Comparison of ENCODE assay signal across 8 cellular contexts in the genomic region with DNA sequence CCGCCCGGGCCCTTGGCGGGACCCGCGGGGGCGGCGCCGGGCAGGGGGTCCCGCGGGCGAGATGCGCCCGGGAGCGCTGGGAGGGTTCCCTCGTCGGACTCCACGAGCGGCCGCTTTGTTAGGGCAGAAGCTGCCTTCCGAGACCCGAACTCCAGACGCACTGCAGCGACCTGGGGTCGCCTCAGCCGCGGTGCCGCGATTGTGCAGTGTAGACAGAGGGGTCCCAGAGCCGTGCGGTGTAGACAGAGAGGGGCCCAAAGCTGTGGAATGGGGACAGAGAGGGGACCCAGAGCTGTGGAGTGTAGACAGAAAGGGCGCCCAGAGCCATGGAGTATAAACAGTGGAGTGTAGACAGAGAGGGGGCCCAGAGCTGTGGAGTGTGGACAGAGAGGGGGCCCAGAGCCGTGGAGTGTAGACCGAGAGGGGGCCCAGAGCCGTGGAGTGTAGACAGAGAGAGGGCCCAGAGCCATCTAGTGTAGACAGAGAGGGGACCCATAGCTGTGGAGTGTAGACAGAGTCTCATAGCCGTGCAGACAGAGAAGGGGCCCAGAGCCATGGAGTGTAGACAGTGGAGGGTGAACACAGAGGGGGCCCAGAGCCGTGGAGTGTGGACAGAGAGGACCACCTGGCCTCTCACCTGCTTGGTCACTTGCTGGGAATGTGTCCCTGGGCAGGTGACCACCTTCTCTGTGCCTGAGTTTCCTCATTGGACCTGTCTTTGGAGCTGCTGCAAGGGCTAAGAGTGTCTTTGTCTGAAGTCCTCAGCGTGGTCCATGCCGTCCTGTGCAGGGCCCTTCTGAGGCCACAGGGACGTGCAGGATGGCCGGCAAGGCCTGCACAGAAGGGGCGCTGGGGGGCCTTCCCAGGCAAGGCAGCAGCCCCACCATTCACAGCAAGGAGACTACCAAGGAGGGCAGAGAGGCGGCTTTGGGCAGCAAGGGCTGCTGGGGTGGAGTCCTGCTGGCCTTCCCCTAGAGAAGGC. TPM values are rescaled to one million over a fixed set of nuclear protein-coding genes. Genes with fewer than 3 reads are reported as not detected.
DNase-seq lines count a peak whose midpoint lies in the region; ATAC-seq and TF ChIP-seq lines count a peak whose summit lies in the region.

No MANE protein-coding gene starts in this region.

- no peak for TF ChIP-seq EP300 in neural cell (conservative IDR thresholded peaks at IDR 0.05; ENCODE audit: poor library complexity, severe bottlenecking)

- no peak for TF ChIP-seq CTCF in GM06990 (IDR thresholded peaks at IDR 0.05; ENCODE audit: insufficient read depth, low read length, poor library complexity, severe bottlenecking)
- no peak for TF ChIP-seq CTCF in RWPE2 (IDR thresholded peaks at IDR 0.05; ENCODE audit: poor library complexity, severe bottlenecking)
- no peak for TF ChIP-seq CTCF in neural cell (IDR thresholded peaks at IDR 0.05; ENCODE audit: poor library complexity, severe bottlenecking)

- H3K4me1 ChIP-seq in RWPE2 (ENCODE audit: insufficient read depth, poor library complexity, severe bottlenecking) (no peaks in the 10 kb centered on the region), endocrine pancreas (ENCODE audit: control insufficient read depth, insufficient read depth, low read length) (no peaks in the 10 kb centered on the region)

- peaks cover 24% of the 10 kb centered on the region for H3K79me2 ChIP-seq in neural cell (replicated peaks; ENCODE audit: insufficient read depth, low read length)

- peak overlapping the region; percentile 41 for H3K27ac ChIP-seq in RWPE2 (ENCODE audit: poor library complexity, severe bottlenecking)
- H3K27ac ChIP-seq in neural cell (ENCODE audit: low read length) = peak overlapping the region; percentile 78

- DNase-seq in GM06990 (ENCODE audit: extremely low read depth, insufficient read length) = no peak
- no peak for DNase-seq in RWPE2 (ENCODE audit: low spot score)
- no peak for DNase-seq in GM03348 (ENCODE audit: low spot score)
- no peak for DNase-seq in NCI-H1436 treated with DMSO at 0.1 percent for 48 hours (lab: John Stamatoyannopoulos, UW)
- no peak for DNase-seq in activated gamma-delta T cell (lab: John Stamatoyannopoulos, UW)

- no peaks in the 10 kb centered on the region for H4K20me1 ChIP-seq in neural cell (ENCODE audit: insufficient read depth)

- H3K9ac ChIP-seq in endocrine pancreas (ENCODE audit: control insufficient read depth, insufficient read depth, low read length) (peak overlapping the region; percentile 82), neural cell (ENCODE audit: low read length) (peak overlapping the region; percentile 90)

- H3K27me3 ChIP-seq in GM06990 (replicated peaks; ENCODE audit: control insufficient read depth, insufficient read depth, low read length) = no peaks in the 10 kb centered on the region; the same call in 1 of the 2 replicates
- no peaks in the 10 kb centered on the region for H3K27me3 ChIP-seq in RWPE2 (ENCODE audit: insufficient read depth, poor library complexity, severe bottlenecking)
- no peaks in the 10 kb centered on the region for H3K27me3 ChIP-seq in endocrine pancreas (ENCODE audit: control insufficient read depth, insufficient read depth, low read length)
- no peaks in the 10 kb centered on the region for H3K27me3 ChIP-seq in neural cell (ENCODE audit: insufficient read depth, low read depth, low read length)

- H3K4me2 ChIP-seq in neural cell (ENCODE audit: low read length) = peak overlapping the region; percentile 72

- H3K9me3 ChIP-seq in RWPE2 (ENCODE audit: severe bottlenecking) (no peaks in the 10 kb centered on the region), endocrine pancreas (ENCODE audit: control insufficient read depth, low read length) (no peaks in the 10 kb centered on the region), neural cell (ENCODE audit: low read length) (no peaks in the 10 kb centered on the region)

- no peaks in the 10 kb centered on the region for H3K9me2 ChIP-seq in neural cell (ENCODE audit: insufficient read depth, low read length)

- no peak for ATAC-seq in RWPE2 (ENCODE audit: low read depth)
- ATAC-seq in GM21619 (IDR thresholded peaks at IDR 0.05; ENCODE audit: unreplicated experiment) = no peak

- H3K4me3 ChIP-seq in GM06990 (replicated peaks; ENCODE audit: low read depth, low read length) (peak overlapping the region; percentile 14; the same call in 1 of the 2 replicates), RWPE2 (ENCODE audit: severe bottlenecking) (peak overlapping the region; percentile 59), endocrine pancreas (ENCODE audit: control insufficient read depth, insufficient read depth, low read length) (no peak overlapping the region), neural cell (ENCODE audit: low read length) (peak overlapping the region; percentile 78)

- TF ChIP-seq RAD21 in neural cell (conservative IDR thresholded peaks at IDR 0.05) = no peak

- H3K36me3 ChIP-seq in GM06990 (ENCODE audit: control insufficient read depth, insufficient read depth, low read length) (no peaks in the 10 kb centered on the region), RWPE2 (ENCODE audit: low read depth) (no peaks in the 10 kb centered on the region), endocrine pancreas (ENCODE audit: control insufficient read depth, insufficient read depth, low read length) (no peaks in the 10 kb centered on the region), neural cell (ENCODE audit: insufficient read depth, low read length) (no peaks in the 10 kb centered on the region)

- peak overlapping the region; percentile 68 for H2AFZ ChIP-seq in neural cell (ENCODE audit: low read depth, low read length)

- no peaks in the 10 kb centered on the region for H3F3A ChIP-seq in neural cell (ENCODE audit: insufficient read depth, low read length, poor library complexity, severe bottlenecking)

TF ChIP-seq in neural cell, 6 proteins besides CTCF, POLR2A, EP300 and RAD21:
- TF ChIP-seq, protein P1, sequence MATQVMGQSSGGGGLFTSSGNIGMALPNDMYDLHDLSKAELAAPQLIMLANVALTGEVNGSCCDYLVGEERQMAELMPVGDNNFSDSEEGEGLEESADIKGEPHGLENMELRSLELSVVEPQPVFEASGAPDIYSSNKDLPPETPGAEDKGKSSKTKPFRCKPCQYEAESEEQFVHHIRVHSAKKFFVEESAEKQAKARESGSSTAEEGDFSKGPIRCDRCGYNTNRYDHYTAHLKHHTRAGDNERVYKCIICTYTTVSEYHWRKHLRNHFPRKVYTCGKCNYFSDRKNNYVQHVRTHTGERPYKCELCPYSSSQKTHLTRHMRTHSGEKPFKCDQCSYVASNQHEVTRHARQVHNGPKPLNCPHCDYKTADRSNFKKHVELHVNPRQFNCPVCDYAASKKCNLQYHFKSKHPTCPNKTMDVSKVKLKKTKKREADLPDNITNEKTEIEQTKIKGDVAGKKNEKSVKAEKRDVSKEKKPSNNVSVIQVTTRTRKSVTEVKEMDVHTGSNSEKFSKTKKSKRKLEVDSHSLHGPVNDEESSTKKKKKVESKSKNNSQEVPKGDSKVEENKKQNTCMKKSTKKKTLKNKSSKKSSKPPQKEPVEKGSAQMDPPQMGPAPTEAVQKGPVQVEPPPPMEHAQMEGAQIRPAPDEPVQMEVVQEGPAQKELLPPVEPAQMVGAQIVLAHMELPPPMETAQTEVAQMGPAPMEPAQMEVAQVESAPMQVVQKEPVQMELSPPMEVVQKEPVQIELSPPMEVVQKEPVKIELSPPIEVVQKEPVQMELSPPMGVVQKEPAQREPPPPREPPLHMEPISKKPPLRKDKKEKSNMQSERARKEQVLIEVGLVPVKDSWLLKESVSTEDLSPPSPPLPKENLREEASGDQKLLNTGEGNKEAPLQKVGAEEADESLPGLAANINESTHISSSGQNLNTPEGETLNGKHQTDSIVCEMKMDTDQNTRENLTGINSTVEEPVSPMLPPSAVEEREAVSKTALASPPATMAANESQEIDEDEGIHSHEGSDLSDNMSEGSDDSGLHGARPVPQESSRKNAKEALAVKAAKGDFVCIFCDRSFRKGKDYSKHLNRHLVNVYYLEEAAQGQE (IDR thresholded peaks at IDR 0.05; ENCODE audit: borderline replicate concordance) = peak; percentile 34
- no peak for TF ChIP-seq MXI1 (conservative IDR thresholded peaks at IDR 0.05; ENCODE audit: poor library complexity, severe bottlenecking)
- TF ChIP-seq EZH2 (IDR thresholded peaks at IDR 0.05; ENCODE audit: borderline replicate concordance, insufficient read depth, low read length, poor library complexity, severe bottlenecking) = no peak
- peak; percentile 31 for TF ChIP-seq TAF1 (IDR thresholded peaks at IDR 0.05; ENCODE audit: low read depth)
- no peak for TF ChIP-seq SMC3 (conservative IDR thresholded peaks at IDR 0.05; ENCODE audit: poor library complexity)

RNA-seq across cellular contexts. Expression of a gene that starts 0.9 kb away (rescaled TPM):
- 62.9 and 66.4 TPM in 2 replicates for polyA plus RNA-seq in neural cell
- 87.6 and 88.4 TPM in 2 replicates for polyA minus RNA-seq in neural cell

RNA-seq across cellular contexts. Expression of a gene that starts 44.7 kb away (rescaled TPM):
- 12.7 and 15.8 TPM in 2 replicates for polyA plus RNA-seq in neural cell
- polyA minus RNA-seq in neural cell = 12.7 and 13.4 TPM in 2 replicates
